Comparison of ENCODE assay signal across 8 cellular contexts in genomic region chr15:80780416-80781221, GRCh38. TPM values are rescaled to one million over a fixed set of nuclear protein-coding genes. Genes with fewer than 3 reads are reported as not detected.
DNase-seq lines count a peak whose midpoint lies in the region; ATAC-seq and TF ChIP-seq lines count a peak whose summit lies in the region.

No MANE protein-coding gene starts in this region.

- intact Hi-C loops in activated CD4-positive, alpha-beta T cell treated with anti-CD3 and anti-CD28 coated beads, Interleukin-2, amount 10 ng/mL, durations not matched to agents 24 days and 14 days (cut with micrococcal nuclease): loop anchor here (2.0 kb wide), 1 partner anchor 190 kb away; no protein-coding TSS in a partner anchor
- intact Hi-C loops in psoas muscle (cut with DNase I): loop anchor here in 1 of 2 donors (10.0 kb wide), 1 partner anchor 164 kb away; no protein-coding TSS in a partner anchor

- no peaks in the 10 kb centered on the region for H3K9me3 ChIP-seq in psoas muscle

- H3K9me3 Mint-ChIP-seq in activated CD4-positive, alpha-beta T cell treated with anti-CD3 and anti-CD28 coated beads, Interleukin-2, amount 10 ng/mL, durations not matched to agents 24 days and 14 days: no peaks in the 10 kb centered on the region
- no peaks in the 10 kb centered on the region for H3K9me3 Mint-ChIP-seq in activated CD8-positive, alpha-beta memory T cell treated with anti-CD3 and anti-CD28 coated beads, Interleukin-2, amount 10 ng/mL, durations not matched to agents 7 days and 5 days (ENCODE audit: low read depth)

- no peaks in the 10 kb centered on the region for H3K36me3 Mint-ChIP-seq in activated CD4-positive, alpha-beta T cell treated with anti-CD3 and anti-CD28 coated beads, Interleukin-2, amount 10 ng/mL, durations not matched to agents 24 days and 14 days (ENCODE audit: low read depth)
- peaks cover 1% of the 10 kb centered on the region for H3K36me3 Mint-ChIP-seq in activated CD8-positive, alpha-beta memory T cell treated with anti-CD3 and anti-CD28 coated beads, Interleukin-2, amount 10 ng/mL, durations not matched to agents 7 days and 5 days

- ATAC-seq in psoas muscle: peak in 1 of 4 donors; percentile 30
- ATAC-seq in activated CD8-positive, alpha-beta memory T cell treated with anti-CD3 and anti-CD28 coated beads, Interleukin-2, amount 10 ng/mL, durations not matched to agents 7 days and 5 days: no peak
- no peak for ATAC-seq in GM18868 (IDR thresholded peaks at IDR 0.05; ENCODE audit: unreplicated experiment)

- CTCF ChIA-PET in activated CD8-positive, alpha-beta memory T cell treated with anti-CD3 and anti-CD28 coated beads, Interleukin-2, amount 10 ng/mL, durations not matched to agents 7 days and 5 days (lab: Charles Lee): interaction anchor here (1.5 to 9.6 kb wide), 4 partner anchors 187 to 486 kb away, joined by 5 to 83 read pairs (median 10); no protein-coding TSS in a partner anchor

- DNase-seq in activated CD4-positive, alpha-beta T cell treated with anti-CD3 and anti-CD28 coated beads, Interleukin-2, amount 10 ng/mL, durations not matched to agents 24 days and 14 days: peak; percentile 79
- no peak for DNase-seq in activated CD4-positive, alpha-beta T cell treated with anti-CD3 and anti-CD28 coated beads, Interleukin-2, amount 50 U/mL, for 4 hours
- peak; percentile 63 for DNase-seq in fibroblast of peridontal ligament (ENCODE audit: extremely low read depth)
- DNase-seq in psoas muscle: peak; percentile 38 to 58
- no peak for DNase-seq in activated CD8-positive, alpha-beta memory T cell treated with anti-CD3 and anti-CD28 coated beads, Interleukin-2, amount 10 ng/mL, durations not matched to agents 7 days and 5 days
- DNase-seq in DMS153 (lab: John Stamatoyannopoulos, UW): no peak

- H3K36me3 ChIP-seq in psoas muscle (ENCODE audit: insufficient read depth in 1 of 2, low read depth in 1 of 2): no peaks in the 10 kb centered on the region

- H3K4me3 Mint-ChIP-seq in activated CD4-positive, alpha-beta T cell treated with anti-CD3 and anti-CD28 coated beads, Interleukin-2, amount 10 ng/mL, durations not matched to agents 24 days and 14 days: no peak overlapping the region
- H3K4me3 Mint-ChIP-seq in activated CD8-positive, alpha-beta memory T cell treated with anti-CD3 and anti-CD28 coated beads, Interleukin-2, amount 10 ng/mL, durations not matched to agents 7 days and 5 days: no peak overlapping the region

- H3K4me1 ChIP-seq in psoas muscle: peaks cover 12% of the 10 kb centered on the region

- H3K27me3 ChIP-seq in psoas muscle (ENCODE audit: insufficient read depth in 3 of 3, low read length in 2 of 3): peaks cover 0 to 36% (median 17%) of the 10 kb centered on the region in 3 donors

- H3K4me1 Mint-ChIP-seq in activated CD4-positive, alpha-beta T cell treated with anti-CD3 and anti-CD28 coated beads, Interleukin-2, amount 10 ng/mL, durations not matched to agents 24 days and 14 days: peaks cover 16% of the 10 kb centered on the region
- peaks cover 17% of the 10 kb centered on the region for H3K4me1 Mint-ChIP-seq in activated CD8-positive, alpha-beta memory T cell treated with anti-CD3 and anti-CD28 coated beads, Interleukin-2, amount 10 ng/mL, durations not matched to agents 7 days and 5 days

- WGBS in psoas muscle, 3 donors: 4% methylated on average over 40 of the region's 40 CpGs

- no peak overlapping the region for H3K27ac Mint-ChIP-seq in activated CD4-positive, alpha-beta T cell treated with anti-CD3 and anti-CD28 coated beads, Interleukin-2, amount 10 ng/mL, durations not matched to agents 24 days and 14 days
- no peak overlapping the region for H3K27ac Mint-ChIP-seq in activated CD8-positive, alpha-beta memory T cell treated with anti-CD3 and anti-CD28 coated beads, Interleukin-2, amount 10 ng/mL, durations not matched to agents 7 days and 5 days

- no peak for TF ChIP-seq CTCF in VCaP (conservative IDR thresholded peaks at IDR 0.05)
- no peak for TF ChIP-seq CTCF in psoas muscle (IDR thresholded peaks at IDR 0.05)

- peaks cover 59% of the 10 kb centered on the region for H3K27me3 Mint-ChIP-seq in activated CD4-positive, alpha-beta T cell treated with anti-CD3 and anti-CD28 coated beads, Interleukin-2, amount 10 ng/mL, durations not matched to agents 24 days and 14 days
- peaks cover 71% of the 10 kb centered on the region for H3K27me3 Mint-ChIP-seq in activated CD8-positive, alpha-beta memory T cell treated with anti-CD3 and anti-CD28 coated beads, Interleukin-2, amount 10 ng/mL, durations not matched to agents 7 days and 5 days

- H3K27ac ChIP-seq in VCaP: peak overlapping the region; percentile 72
- H3K27ac ChIP-seq in psoas muscle: no peak overlapping the region

- peak overlapping the region; percentile 70 for H3K4me3 ChIP-seq in psoas muscle

RNA-seq across cellular contexts. Expression of gene CEMIP, which starts 1.4 kb away (rescaled TPM):
- total RNA-seq in activated CD4-positive, alpha-beta T cell treated with anti-CD3 and anti-CD28 coated beads, Interleukin-2, amount 10 ng/mL, durations not matched to agents 24 days and 14 days: not detected in 2 replicates
- under 1 TPM; 0.04 to 0.96 (median 0.41) TPM for total RNA-seq in psoas muscle
- under 1 TPM; under 0.01 to 0.04 (median 0.01) TPM for polyA plus RNA-seq in psoas muscle
- not detected for total RNA-seq in activated CD8-positive, alpha-beta memory T cell treated with anti-CD3 and anti-CD28 coated beads, Interleukin-2, amount 10 ng/mL, durations not matched to agents 7 days and 5 days

Comparison
In these comparisons a context has a peak if more than half of its experiments do, and no peak if none do; other contexts are left out.
1. DNase-seq: peak in activated CD4-positive, alpha-beta T cell treated with anti-CD3 and anti-CD28 coated beads, Interleukin-2, amount 10 ng/mL, durations not matched to agents 24 days and 14 days (single experiment), fibroblast of peridontal ligament (single experiment) and psoas muscle (2 of 2); none in activated CD4-positive, alpha-beta T cell treated with anti-CD3 and anti-CD28 coated beads, Interleukin-2, amount 50 U/mL, for 4 hours (0 of 2), activated CD8-positive, alpha-beta memory T cell treated with anti-CD3 and anti-CD28 coated beads, Interleukin-2, amount 10 ng/mL, durations not matched to agents 7 days and 5 days (single experiment) and DMS153 (single experiment).